Comparison of ENCODE assay signal across 15 cellular contexts in genomic region chr16:46950009-46950408, GRCh38. TPM values are rescaled to one million over a fixed set of nuclear protein-coding genes. Genes with fewer than 3 reads are reported as not detected.
A peak's percentile ranks its signal among the peaks of the same experiment; 100 is the strongest.
DNase-seq lines count a peak whose midpoint lies in the region; ATAC-seq, FAIRE-seq and TF ChIP-seq lines count a peak whose summit lies in the region.
"Had no signal": no experiment of that assay in that cellular context is flagged by ENCODE, and none has a peak within 500 bp of the region (broad histone marks: within the 10 kb centered on the region; RNA-seq: fewer than 3 reads in every experiment).

No MANE protein-coding gene starts in this region.

- no peak for TF ChIP-seq RAD21 in liver (IDR thresholded peaks at IDR 0.05)
- no peak for TF ChIP-seq RAD21 in HepG2 (CRISPR knock-in tag; IDR thresholded peaks at IDR 0.05)

- CTCF ChIA-PET in activated CD4-positive, alpha-beta T cell treated with anti-CD3 and anti-CD28 coated beads for 36 hours (lab: Charles Lee): no interaction called here
- CTCF ChIA-PET in HepG2 (lab: Yijun Ruan, JAX; ENCODE audit: low intra/inter-chr PET ratio, low total read pairs): interaction anchor here (2.8 kb wide), 1 partner anchor 68 kb away, joined by 27 read pairs; no protein-coding TSS in a partner anchor

- FAIRE-seq in HepG2 (lab: Jason Lieb, UNC) (no peak), kidney (lab: Jason Lieb, UNC) (no peak)

- POLR2A ChIA-PET in activated CD4-positive, alpha-beta T cell treated with anti-CD3 and anti-CD28 coated beads for 36 hours (lab: Charles Lee): no interaction called here
- POLR2A ChIA-PET in HepG2 (lab: Yijun Ruan, JAX): interaction anchor here (0.6 to 1.7 kb wide), 2 partner anchors 12 to 25 kb away, joined by 4 to 7 read pairs; no protein-coding TSS in a partner anchor

- TF ChIP-seq EP300 in HepG2 (IDR thresholded peaks at IDR 0.05; ENCODE audit: low read depth in 2 of 2, low read length in 2 of 2): no peak
- TF ChIP-seq EP300 in HepG2 (CRISPR knock-in tag; IDR thresholded peaks at IDR 0.05; ENCODE audit: borderline replicate concordance): no peak

- no peaks in the 10 kb centered on the region for H3K9me3 ChIP-seq in liver (ENCODE audit: control insufficient read depth in 4 of 4, low read length in 3 of 4)
- H3K9me3 ChIP-seq in HepG2 (ENCODE audit: low read length): no peaks in the 10 kb centered on the region
- H3K9me3 ChIP-seq in kidney (ENCODE audit: control insufficient read depth in 1 of 2, low read length in 2 of 2): no peaks in the 10 kb centered on the region
- H3K9me3 ChIP-seq in colonic mucosa: no peaks in the 10 kb centered on the region
- H3K9me3 ChIP-seq: BLaER1 had no signal

- H3K36me3 ChIP-seq in liver (ENCODE audit: control insufficient read depth in 4 of 4, insufficient read depth in 3 of 4, low read depth in 1 of 4, low read length in 3 of 4) (peaks cover 0 to 6% (median 3%) of the 10 kb centered on the region in 4 donors), HepG2 (replicated peaks in 1 of 2; ENCODE audit: control insufficient read depth in 1 of 2, insufficient read depth in 2 of 2, low read length in 2 of 2) (peaks cover 0 to 9% of the 10 kb centered on the region in 2 experiments; a peak in 2 of 5 replicates), kidney (ENCODE audit: control insufficient read depth in 1 of 2, insufficient read depth in 2 of 2, low read length in 2 of 2) (peaks cover 0 to 5% of the 10 kb centered on the region in 2 donors), colonic mucosa (no peaks in the 10 kb centered on the region)

- H3K27ac ChIP-seq in liver (ENCODE audit: low read depth in 1 of 2, low read length in 2 of 2) (peak overlapping the region in 1 of 2 donors; percentile 18), HepG2 (ENCODE audit: extremely low read length, insufficient read depth, low read length) (no peak overlapping the region), kidney (ENCODE audit: low read depth in 2 of 2, low read length in 2 of 2) (no peak overlapping the region), colonic mucosa (no peak overlapping the region)
- H3K27ac ChIP-seq: BLaER1, HL-60 had no signal

- H3K9ac ChIP-seq in liver (ENCODE audit: low read depth in 1 of 2, low read length in 2 of 2) (no peak overlapping the region), HepG2 (ENCODE audit: insufficient read depth, low read depth, low read length) (no peak overlapping the region), kidney (ENCODE audit: low read length in 2 of 2) (no peak overlapping the region), colonic mucosa (ENCODE audit: low read depth in 2 of 2, low read length in 2 of 2) (no peak overlapping the region)
- H3K9ac ChIP-seq: BLaER1 had no signal

- no peaks in the 10 kb centered on the region for H3K27me3 Mint-ChIP-seq in activated CD4-positive, alpha-beta T cell treated with anti-CD3 and anti-CD28 coated beads for 36 hours
- H3K27me3 Mint-ChIP-seq: CD4-positive, CD25-positive, alpha-beta regulatory T cell had no signal

- H3K4me1 Mint-ChIP-seq in activated CD4-positive, alpha-beta T cell treated with anti-CD3 and anti-CD28 coated beads for 36 hours: peaks cover 17% of the 10 kb centered on the region

- H3K79me2 ChIP-seq in HepG2 (ENCODE audit: insufficient read depth, low read length): no peaks in the 10 kb centered on the region

- no peak overlapping the region for H3K4me2 ChIP-seq in HepG2 (ENCODE audit: low read depth, low read length)
- H3K4me2 ChIP-seq: BLaER1 had no signal

- no TSS peak for BruUV-seq in HepG2 (replicated peaks; lab: Mats Ljungman, UMichigan)

- ATAC-seq in activated CD4-positive, alpha-beta T cell treated with anti-CD3 and anti-CD28 coated beads for 36 hours: no peak
- ATAC-seq in HepG2: no peak
- ATAC-seq in HG03378 (IDR thresholded peaks at IDR 0.05; ENCODE audit: unreplicated experiment): no peak

- no peak overlapping the region for H2AFZ ChIP-seq in HepG2 (ENCODE audit: low read length)

- TF ChIP-seq POLR2A in HepG2 (IDR thresholded peaks at IDR 0.05; ENCODE audit: insufficient read depth in 1 of 2, low read depth in 2 of 2, low read length in 2 of 2): no peak

- TF ChIP-seq CTCF in liver (IDR thresholded peaks at IDR 0.05; ENCODE audit: low read depth, low read length, missing input control) (no peak), HepG2 (CRISPR knock-in tag; IDR thresholded peaks at IDR 0.05) (no peak), kidney (IDR thresholded peaks at IDR 0.05; ENCODE audit: borderline replicate concordance, extremely low read depth, insufficient read depth) (no peak), colonic mucosa (IDR thresholded peaks at IDR 0.05) (no peak)

- H3K9me3 Mint-ChIP-seq in activated CD4-positive, alpha-beta T cell treated with anti-CD3 and anti-CD28 coated beads for 36 hours (ENCODE audit: low read depth): no peaks in the 10 kb centered on the region
- H3K9me3 Mint-ChIP-seq: CD4-positive, CD25-positive, alpha-beta regulatory T cell; HFFc6 had no signal

- intact Hi-C loops in activated CD4-positive, alpha-beta T cell treated with anti-CD3 and anti-CD28 coated beads for 36 hours (cut with DNase I, micrococcal nuclease): no loop called here
- intact Hi-C loops in HepG2 (cut with micrococcal nuclease; ENCODE audit: unreplicated experiment) (no loop called here), kidney (cut with DNase I) (no loop called here), colonic mucosa (cut with DNase I) (no loop called here)

- H3K27me3 ChIP-seq in liver (ENCODE audit: control insufficient read depth in 4 of 4, insufficient read depth in 4 of 4, low read length in 3 of 4): no peaks in the 10 kb centered on the region
- H3K27me3 ChIP-seq in HepG2 (ENCODE audit: control insufficient read depth in 1 of 2, insufficient read depth in 2 of 2, low read length in 2 of 2): no peaks in the 10 kb centered on the region
- H3K27me3 ChIP-seq in colonic mucosa: no peaks in the 10 kb centered on the region
- H3K27me3 ChIP-seq: BLaER1 had no signal

- H3K27ac Mint-ChIP-seq in activated CD4-positive, alpha-beta T cell treated with anti-CD3 and anti-CD28 coated beads for 36 hours: peak overlapping the region; percentile 47
- H3K27ac Mint-ChIP-seq: HFFc6 had no signal

- DNase-seq in activated CD4-positive, alpha-beta T cell treated with anti-CD3 and anti-CD28 coated beads for 36 hours: no peak
- DNase-seq in activated CD4-positive, alpha-beta T cell treated with anti-CD3 and anti-CD28 coated beads for 48 hours: no peak
- DNase-seq in HepG2 (ENCODE audit: low spot score): no peak
- peak; percentile 3 for DNase-seq in kidney
- DNase-seq in colonic mucosa: no peak
- DNase-seq: 8988T, AML-193, GF-D8, HCEC 1CT, HFFc6 had no signal

- 21% methylated on average over 1 of the region's 1 CpG for WGBS in liver
- WGBS in HepG2 (ENCODE audit: low lambda C conversion rate): 52% methylated on average over 1 of the region's 1 CpG

- peaks cover 0 to 17% (median 11%) of the 10 kb centered on the region in 4 donors for H3K4me1 ChIP-seq in liver (ENCODE audit: control insufficient read depth in 4 of 4, insufficient read depth in 4 of 4, low read length in 3 of 4)
- peaks cover 34% of the 10 kb centered on the region for H3K4me1 ChIP-seq in HepG2 (ENCODE audit: insufficient read depth, low read length)
- H3K4me1 ChIP-seq in kidney (ENCODE audit: control insufficient read depth in 1 of 2, insufficient read depth in 1 of 2, low read depth in 1 of 2, low read length in 2 of 2): no peaks in the 10 kb centered on the region
- H3K4me1 ChIP-seq in colonic mucosa: no peaks in the 10 kb centered on the region

- in situ Hi-C loops in HepG2 (cut with HindIII; ENCODE audit: extremely low pct_ligation_motif_present, low pct_unique_long_range_greater_than_20kb): no loop called here

- H3K36me3 Mint-ChIP-seq in activated CD4-positive, alpha-beta T cell treated with anti-CD3 and anti-CD28 coated beads for 36 hours (ENCODE audit: low read depth): peaks cover 5% of the 10 kb centered on the region

- H4K20me1 ChIP-seq in HepG2 (ENCODE audit: insufficient read depth, low read length): no peaks in the 10 kb centered on the region

- H3K4me3 ChIP-seq in liver (ENCODE audit: low read depth in 1 of 3, low read length in 3 of 3): no peak overlapping the region
- no peak overlapping the region for H3K4me3 ChIP-seq in HepG2 (replicated peaks in 1 of 3; ENCODE audit: insufficient read depth in 1 of 3, low read depth in 2 of 3, low read length in 3 of 3)
- H3K4me3 ChIP-seq in kidney (ENCODE audit: low read length in 2 of 2): no peak overlapping the region
- no peak overlapping the region for H3K4me3 ChIP-seq in colonic mucosa
- H3K4me3 ChIP-seq: BLaER1 had no signal

- H3K4me3 Mint-ChIP-seq in activated CD4-positive, alpha-beta T cell treated with anti-CD3 and anti-CD28 coated beads for 36 hours: no peak overlapping the region
- H3K4me3 Mint-ChIP-seq: CD4-positive, CD25-positive, alpha-beta regulatory T cell; HFFc6 had no signal

RNA-seq across cellular contexts. Expression of gene DNAJA2, which starts 23.5 kb away (rescaled TPM):
- total RNA-seq in activated CD4-positive, alpha-beta T cell treated with anti-CD3 and anti-CD28 coated beads for 36 hours: 10 to 100 TPM; 57.2 to 71.2 TPM
- total RNA-seq in liver (10 to 100 TPM; 22.7 to 32.8 TPM), HepG2 (2016; rRNA removed; fragmentation: Illumina TruSeq; extraction: Trizol) (176 and 181 TPM in 2 replicates), kidney (54.4 TPM), colonic mucosa (10 to 100 TPM; 58.2 to 70.4 TPM)
- polyA plus RNA-seq in liver (10 to 100 TPM; 23.9 to 27.1 TPM), HepG2 (2011; rRNA removed) (22.0 and 25.4 TPM in 2 replicates), kidney (ENCODE audit: insufficient read depth, low read depth, low replicate concordance) (47.3 TPM)
- total RNA-seq in HepG2 (2016; cell fraction: cytosol; rRNA removed; fragmentation: Illumina TruSeq; extraction: Trizol; ENCODE audit: low read depth): 47.3 and 50.8 TPM in 2 replicates
- total RNA-seq in HepG2 (2016; cell fraction: insoluble cytoplasmic fraction; rRNA removed; fragmentation: Illumina TruSeq; extraction: Trizol): 176 and 177 TPM in 2 replicates
- total RNA-seq in HepG2 (2016; cell fraction: membrane; rRNA removed; fragmentation: Illumina TruSeq; extraction: Trizol): 92.5 and 108 TPM in 2 replicates
- 65.1 and 73.4 TPM in 2 replicates for total RNA-seq in HepG2 (2016; cell fraction: nucleus; rRNA removed; fragmentation: Illumina TruSeq; extraction: Trizol)
- 10.6 and 19.4 TPM in 2 replicates for polyA plus RNA-seq in HepG2 (2011; cell fraction: cytosol; rRNA removed)
- 9.5 and 13.3 TPM in 2 replicates for polyA plus RNA-seq in HepG2 (2011; cell fraction: nucleus; rRNA removed)
- polyA plus RNA-seq in HepG2 (2012): 107 and 109 TPM in 2 replicates
- 27.5 and 27.6 TPM in 2 replicates for polyA plus RNA-seq in HepG2 (2016; cell fraction: cytosol; fragmentation: Illumina TruSeq; extraction: Trizol; ENCODE audit: low read depth)
- 139 and 148 TPM in 2 replicates for polyA plus RNA-seq in HepG2 (2016; cell fraction: insoluble cytoplasmic fraction; fragmentation: Illumina TruSeq; extraction: Trizol; ENCODE audit: low read depth)
- polyA plus RNA-seq in HepG2 (2016; cell fraction: membrane; fragmentation: Illumina TruSeq; extraction: Trizol; ENCODE audit: low read depth): 41.2 and 43.1 TPM in 2 replicates
- polyA plus RNA-seq in HepG2 (2016; cell fraction: nucleus; fragmentation: Illumina TruSeq; extraction: Trizol; ENCODE audit: insufficient read depth, low read depth): 78.3 and 82.7 TPM in 2 replicates
- polyA minus RNA-seq in HepG2 (2011; rRNA and poly(A)+ RNA removed; ENCODE audit: low replicate concordance): 17.9 and 28.5 TPM in 2 replicates
- polyA minus RNA-seq in HepG2 (2011; cell fraction: cytosol; rRNA and poly(A)+ RNA removed): 57.4 and 64.5 TPM in 2 replicates
- 42.6 and 54.6 TPM in 2 replicates for polyA minus RNA-seq in HepG2 (2011; cell fraction: nucleus; rRNA and poly(A)+ RNA removed)
